In the genomic region with DNA sequence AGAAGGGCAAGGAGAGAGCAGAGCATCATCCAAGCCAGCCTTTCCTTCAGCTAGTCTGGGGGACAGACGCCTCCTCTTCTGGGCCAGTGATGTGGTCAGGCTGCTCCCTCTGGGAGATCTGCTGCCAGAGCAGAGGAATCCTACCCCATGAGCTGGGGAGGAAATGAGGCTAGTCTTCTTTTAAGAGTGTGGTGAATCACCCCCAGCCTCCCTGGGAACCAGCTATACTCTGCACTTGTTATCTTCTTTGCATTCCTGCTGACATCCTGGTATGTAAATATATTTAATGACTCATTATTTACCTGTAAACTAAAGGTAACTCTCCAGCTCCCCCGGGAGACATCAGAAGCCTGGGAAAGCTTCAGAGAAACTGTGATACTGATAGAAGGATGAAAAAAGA, we compare ENCODE assay signal across 9 cellular contexts. TPM values are rescaled to one million over a fixed set of nuclear protein-coding genes. Genes with fewer than 3 reads are reported as not detected.
A peak's percentile ranks its signal among the peaks of the same experiment; 100 is the strongest.
DNase-seq lines count a peak whose midpoint lies in the region; ATAC-seq, FAIRE-seq and TF ChIP-seq lines count a peak whose summit lies in the region.
"Had no signal": no experiment of that assay in that cellular context is flagged by ENCODE, and none has a peak within 500 bp of the region (broad histone marks: within the 10 kb centered on the region; RNA-seq: fewer than 3 reads in every experiment).

No MANE protein-coding gene starts in this region.

- no peaks in the 10 kb centered on the region for H3K9me3 Mint-ChIP-seq in stimulated activated naive CD8-positive, alpha-beta T cell treated with anti-CD3 and anti-CD28 coated beads, Interleukin-15, Interleukin-2, amounts not matched to agents 100 ng/mL and 50 ng/mL, for 24 hours

- peaks cover 70% of the 10 kb centered on the region for H3K4me1 Mint-ChIP-seq in stimulated activated naive CD8-positive, alpha-beta T cell treated with anti-CD3 and anti-CD28 coated beads, Interleukin-15, Interleukin-2, amounts not matched to agents 100 ng/mL and 50 ng/mL, for 24 hours (ENCODE audit: low read depth)

- H3K27me3 Mint-ChIP-seq in stimulated activated naive CD8-positive, alpha-beta T cell treated with anti-CD3 and anti-CD28 coated beads, Interleukin-15, Interleukin-2, amounts not matched to agents 100 ng/mL and 50 ng/mL, for 24 hours = no peaks in the 10 kb centered on the region

- WGBS in testis, 2 donors = 57 to 64% methylated on average over 2 of the region's 2 CpGs

- intact Hi-C loops in testis (cut with DNase I; ENCODE audit: low total_unique reads) = loop anchor here (10.0 kb wide), 1 partner anchor 178 kb away; no protein-coding TSS in a partner anchor

- peak overlapping the region; percentile 67 for H3K4me3 Mint-ChIP-seq in stimulated activated naive CD8-positive, alpha-beta T cell treated with anti-CD3 and anti-CD28 coated beads, Interleukin-15, Interleukin-2, amounts not matched to agents 100 ng/mL and 50 ng/mL, for 24 hours

- H3K9me3 ChIP-seq in testis = no peaks in the 10 kb centered on the region

- H3K36me3 ChIP-seq in testis (ENCODE audit: low read depth, missing control alignments) = no peaks in the 10 kb centered on the region

- no peaks in the 10 kb centered on the region for H3K4me1 ChIP-seq in testis

- no peak for TF ChIP-seq POLR2A in testis (IDR thresholded peaks at IDR 0.05)

- FAIRE-seq in urothelium cell line (lab: Jason Lieb, UNC) = no peak

- H3K27ac Mint-ChIP-seq in stimulated activated naive CD8-positive, alpha-beta T cell treated with anti-CD3 and anti-CD28 coated beads, Interleukin-15, Interleukin-2, amounts not matched to agents 100 ng/mL and 50 ng/mL, for 24 hours = peak overlapping the region; percentile 49

- H3K4me3 ChIP-seq in foreskin fibroblast (ENCODE audit: low read depth in 1 of 2, low read length in 2 of 2) = no peak overlapping the region
- no peak overlapping the region for H3K4me3 ChIP-seq in testis

- DNase-seq in stimulated activated naive CD8-positive, alpha-beta T cell treated with anti-CD3 and anti-CD28 coated beads, Interleukin-15, Interleukin-2, amounts not matched to agents 100 U/mL and 50 U/mL, for 24 hours = no peak
- peak; percentile 47 to 72 for DNase-seq in foreskin fibroblast
- DNase-seq in urothelium cell line (ENCODE audit: low spot score) = peak; percentile 65
- DNase-seq in UCSD-AML1 (lab: John Stamatoyannopoulos, UW; ENCODE audit: unreplicated experiment) = no peak
- no peak for DNase-seq in testis
- DNase-seq: DMS79 had no signal

- H3K36me3 Mint-ChIP-seq in stimulated activated naive CD8-positive, alpha-beta T cell treated with anti-CD3 and anti-CD28 coated beads, Interleukin-15, Interleukin-2, amounts not matched to agents 100 ng/mL and 50 ng/mL, for 24 hours (ENCODE audit: low read depth) = no peaks in the 10 kb centered on the region

- no peak for ATAC-seq in stimulated activated naive CD8-positive, alpha-beta T cell treated with anti-CD3 and anti-CD28 coated beads, Interleukin-15, Interleukin-2, amounts not matched to agents 100 U/mL and 50 U/mL, for 24 hours
- ATAC-seq in SK-N-SH treated with all-trans-retinoic acid at 6 μM for 48 hours = peak; percentile 50
- ATAC-seq in HG02973 (IDR thresholded peaks at IDR 0.05; ENCODE audit: unreplicated experiment) = no peak

- H3K27me3 ChIP-seq in testis = no peaks in the 10 kb centered on the region

- H3K27ac ChIP-seq in testis = no peak overlapping the region

- TF ChIP-seq CTCF in foreskin fibroblast (IDR thresholded peaks at IDR 0.05; ENCODE audit: low read depth, low read length) (no peak), testis (IDR thresholded peaks at IDR 0.05) (no peak)

TF ChIP-seq in SK-N-SH treated with all-trans-retinoic acid at 6 μM for 48 hours, 23 proteins besides CTCF, POLR2A, EP300 and RAD21:
- TF ChIP-seq SNAI2 (CRISPR knock-in tag; IDR thresholded peaks at IDR 0.05) (no peak), ARNTL (CRISPR knock-in tag; IDR thresholded peaks at IDR 0.05; ENCODE audit: borderline replicate concordance, low read depth) (no peak), TSHZ2 (CRISPR knock-in tag; IDR thresholded peaks at IDR 0.05) (no peak), PPARA (CRISPR knock-in tag; IDR thresholded peaks at IDR 0.05; ENCODE audit: borderline replicate concordance) (no peak), ZFP3 (CRISPR knock-in tag; IDR thresholded peaks at IDR 0.05) (no peak), RARB (CRISPR knock-in tag; IDR thresholded peaks at IDR 0.05) (no peak), ZNF565 (CRISPR knock-in tag; conservative IDR thresholded peaks at IDR 0.05; ENCODE audit: low read depth) (no peak), CSDC2 (CRISPR knock-in tag; IDR thresholded peaks at IDR 0.05) (no peak), BACH2 (CRISPR knock-in tag; IDR thresholded peaks at IDR 0.05; ENCODE audit: borderline replicate concordance) (no peak), ZNF70 (CRISPR knock-in tag; IDR thresholded peaks at IDR 0.05) (no peak), ESRRG (CRISPR knock-in tag; IDR thresholded peaks at IDR 0.05) (no peak), ISL1 (CRISPR knock-in tag; IDR thresholded peaks at IDR 0.05) (no peak)
- TF ChIP-seq, protein P1, sequence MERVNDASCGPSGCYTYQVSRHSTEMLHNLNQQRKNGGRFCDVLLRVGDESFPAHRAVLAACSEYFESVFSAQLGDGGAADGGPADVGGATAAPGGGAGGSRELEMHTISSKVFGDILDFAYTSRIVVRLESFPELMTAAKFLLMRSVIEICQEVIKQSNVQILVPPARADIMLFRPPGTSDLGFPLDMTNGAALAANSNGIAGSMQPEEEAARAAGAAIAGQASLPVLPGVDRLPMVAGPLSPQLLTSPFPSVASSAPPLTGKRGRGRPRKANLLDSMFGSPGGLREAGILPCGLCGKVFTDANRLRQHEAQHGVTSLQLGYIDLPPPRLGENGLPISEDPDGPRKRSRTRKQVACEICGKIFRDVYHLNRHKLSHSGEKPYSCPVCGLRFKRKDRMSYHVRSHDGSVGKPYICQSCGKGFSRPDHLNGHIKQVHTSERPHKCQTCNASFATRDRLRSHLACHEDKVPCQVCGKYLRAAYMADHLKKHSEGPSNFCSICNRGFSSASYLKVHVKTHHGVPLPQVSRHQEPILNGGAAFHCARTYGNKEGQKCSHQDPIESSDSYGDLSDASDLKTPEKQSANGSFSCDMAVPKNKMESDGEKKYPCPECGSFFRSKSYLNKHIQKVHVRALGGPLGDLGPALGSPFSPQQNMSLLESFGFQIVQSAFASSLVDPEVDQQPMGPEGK (CRISPR knock-in tag; IDR thresholded peaks at IDR 0.05; ENCODE audit: borderline replicate concordance) = no peak
- TF ChIP-seq, protein P2, sequence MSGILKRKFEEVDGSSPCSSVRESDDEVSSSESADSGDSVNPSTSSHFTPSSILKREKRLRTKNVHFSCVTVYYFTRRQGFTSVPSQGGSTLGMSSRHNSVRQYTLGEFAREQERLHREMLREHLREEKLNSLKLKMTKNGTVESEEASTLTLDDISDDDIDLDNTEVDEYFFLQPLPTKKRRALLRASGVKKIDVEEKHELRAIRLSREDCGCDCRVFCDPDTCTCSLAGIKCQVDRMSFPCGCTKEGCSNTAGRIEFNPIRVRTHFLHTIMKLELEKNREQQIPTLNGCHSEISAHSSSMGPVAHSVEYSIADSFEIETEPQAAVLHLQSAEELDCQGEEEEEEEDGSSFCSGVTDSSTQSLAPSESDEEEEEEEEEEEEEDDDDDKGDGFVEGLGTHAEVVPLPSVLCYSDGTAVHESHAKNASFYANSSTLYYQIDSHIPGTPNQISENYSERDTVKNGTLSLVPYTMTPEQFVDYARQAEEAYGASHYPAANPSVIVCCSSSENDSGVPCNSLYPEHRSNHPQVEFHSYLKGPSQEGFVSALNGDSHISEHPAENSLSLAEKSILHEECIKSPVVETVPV (CRISPR knock-in tag; IDR thresholded peaks at IDR 0.05) = no peak
TF ChIP-seq in SK-N-SH treated with all-trans-retinoic acid at 6 μM for 48 hours: peak in this region for 0.

RNA-seq across cellular contexts. Expression of gene EPHB6, which starts 41.6 kb away (rescaled TPM):
- total RNA-seq in testis = 10 to 100 TPM; 47.3 to 52.0 TPM
- polyA plus RNA-seq in testis (ENCODE audit: insufficient read depth, low read depth, low replicate concordance) = 38.1 TPM

RNA-seq across cellular contexts. Expression of gene PRSS2, which starts 42.5 kb away (rescaled TPM):
- not detected for total RNA-seq in testis
- polyA plus RNA-seq in testis (ENCODE audit: insufficient read depth, low read depth, low replicate concordance) = not detected

Comparison
In these comparisons a context has a peak if more than half of its experiments do, and no peak if none do; other contexts are left out.
1. DNase-seq: peak in foreskin fibroblast (2 of 2) and urothelium cell line (single experiment); none in stimulated activated naive CD8-positive, alpha-beta T cell treated with anti-CD3 and anti-CD28 coated beads, Interleukin-15, Interleukin-2, amounts not matched to agents 100 U/mL and 50 U/mL, for 24 hours (single experiment), UCSD-AML1 (single experiment) and testis (single experiment).